8 cellular contexts compared by ENCODE assay signal in the genomic region with DNA sequence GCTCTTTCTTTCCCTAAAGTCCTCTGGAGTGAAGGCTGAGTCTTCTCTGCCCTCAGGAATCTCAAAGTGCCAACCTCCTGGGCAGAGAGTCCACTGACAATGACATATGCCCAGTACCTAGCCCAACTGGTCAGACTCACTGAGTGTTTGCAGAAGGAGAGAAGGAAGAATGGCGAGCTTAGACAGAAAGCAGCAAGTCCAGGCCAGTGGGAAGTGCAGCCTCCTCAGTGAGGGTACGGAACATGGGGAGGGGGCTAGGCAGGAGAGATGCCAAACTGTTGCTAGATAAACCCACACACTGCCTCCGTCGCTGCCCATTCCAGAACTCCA. TPM values are rescaled to one million over a fixed set of nuclear protein-coding genes. Genes with fewer than 3 reads are reported as not detected.
DNase-seq lines count a peak whose midpoint lies in the region; ATAC-seq and TF ChIP-seq lines count a peak whose summit lies in the region.

No MANE protein-coding gene starts in this region.

- peaks cover 17 to 19% of the 10 kb centered on the region in 2 donors for H3K36me3 ChIP-seq in muscle layer of duodenum (ENCODE audit: control insufficient read depth in 1 of 2, insufficient read depth in 2 of 2, low read length in 2 of 2)

- H3K27me3 ChIP-seq in AG04450 (ENCODE audit: control insufficient read depth, insufficient read depth, low read length) (no peaks in the 10 kb centered on the region), muscle layer of duodenum (ENCODE audit: low read depth, low read length) (no peaks in the 10 kb centered on the region)

- peak overlapping the region; percentile 73 for H3K4me3 ChIP-seq in AG04450 (ENCODE audit: low read depth, low read length)
- peak overlapping the region; percentile 73 to 83 for H3K4me3 ChIP-seq in cardiac fibroblast (replicated peaks in 1 of 2; ENCODE audit: low read depth in 2 of 2, low read length in 2 of 2)
- peak overlapping the region; percentile 88 to 91 for H3K4me3 ChIP-seq in muscle layer of duodenum (ENCODE audit: low read depth in 1 of 2, low read length in 2 of 2)

- DNase-seq in AG04450 (ENCODE audit: low read depth, low spot score), result no peak
- no peak for DNase-seq in cardiac fibroblast (ENCODE audit: low read depth in 2 of 2)
- DNase-seq in NCI-H146 treated with DMSO at 0.1 percent for 48 hours (lab: John Stamatoyannopoulos, UW; ENCODE audit: unreplicated experiment), result no peak
- DNase-seq in DMS153 treated with DMSO at 0.1 percent for 48 hours (lab: John Stamatoyannopoulos, UW; ENCODE audit: unreplicated experiment), result no peak
- no peak for DNase-seq in stimulated activated CD4-positive, alpha-beta T cell treated with anti-CD3 and anti-CD28 coated beads, Interleukin-2, amount 100 ng/mL, for 24 hours

- peaks cover 3% of the 10 kb centered on the region; the same call in 1 of the 2 replicates for H3K9me3 ChIP-seq in AG04450 (ENCODE audit: control insufficient read depth, insufficient read depth, low read length)
- H3K9me3 ChIP-seq in muscle layer of duodenum (ENCODE audit: control insufficient read depth in 1 of 2, low read length in 2 of 2), result no peaks in the 10 kb centered on the region

- peaks cover 3 to 20% of the 10 kb centered on the region in 2 donors for H3K4me1 ChIP-seq in muscle layer of duodenum (ENCODE audit: control insufficient read depth in 1 of 2, insufficient read depth in 2 of 2, low read length in 2 of 2)

- peak overlapping the region; percentile 47 for H3K27ac ChIP-seq in AG04450 (ENCODE audit: low read depth, low read length)
- peak overlapping the region; percentile 53 for H3K27ac ChIP-seq in muscle layer of duodenum (ENCODE audit: low read length)

- TF ChIP-seq CTCF in AG04450 (IDR thresholded peaks at IDR 0.05; ENCODE audit: low read depth, low read length) (no peak), cardiac fibroblast (IDR thresholded peaks at IDR 0.05; ENCODE audit: low read depth, low read length) (no peak)

- CTCF ChIA-PET in AG04450 (lab: Charles Lee), result interaction anchor here (4.1 kb wide), 1 partner anchor 176 kb away, joined by 22 read pairs; no protein-coding TSS in a partner anchor

- POLR2A ChIA-PET in AG04450 (lab: Yijun Ruan, JAX), result interaction anchor here (0.9 to 1.1 kb wide), 2 partner anchors 162 to 177 kb away, joined by 3 read pairs; partner anchors contain the start of gene UBALD2

- ATAC-seq in HG03354 (IDR thresholded peaks at IDR 0.05; ENCODE audit: poor library complexity, severe bottlenecking, unreplicated experiment), result peak; percentile 13
- ATAC-seq in HG03520 (IDR thresholded peaks at IDR 0.05; ENCODE audit: unreplicated experiment), result no peak

RNA-seq across cellular contexts. Expression of gene EXOC7, which starts 0.7 kb away (rescaled TPM):
- polyA plus RNA-seq in AG04450 (2011; rRNA removed), result 97.6 and 114 TPM in 2 replicates
- polyA minus RNA-seq in AG04450 (2011; rRNA and poly(A)+ RNA removed), result 157 and 217 TPM in 2 replicates

RNA-seq across cellular contexts. Expression of gene ZACN, which starts 23.9 kb away (rescaled TPM):
- not detected in 2 replicates for polyA plus RNA-seq in AG04450 (2011; rRNA removed)
- not detected in 2 replicates for polyA minus RNA-seq in AG04450 (2011; rRNA and poly(A)+ RNA removed)

RNA-seq across cellular contexts. Expression of gene GALR2, which starts 28.3 kb away (rescaled TPM):
- polyA plus RNA-seq in AG04450 (2011; rRNA removed), result 0.06 TPM in 1 of 2 replicates, not detected in the other
- not detected in 2 replicates for polyA minus RNA-seq in AG04450 (2011; rRNA and poly(A)+ RNA removed)

RNA-seq across cellular contexts. Expression of gene SRP68, which starts 30.6 kb away (rescaled TPM):
- polyA plus RNA-seq in AG04450 (2011; rRNA removed), result 82.9 and 101 TPM in 2 replicates
- 51.5 and 56.1 TPM in 2 replicates for polyA minus RNA-seq in AG04450 (2011; rRNA and poly(A)+ RNA removed)

RNA-seq across cellular contexts. Expression of gene FOXJ1, which starts 38.1 kb away (rescaled TPM):
- polyA plus RNA-seq in AG04450 (2011; rRNA removed), result not detected in 2 replicates
- not detected in 2 replicates for polyA minus RNA-seq in AG04450 (2011; rRNA and poly(A)+ RNA removed)
